Comparison of ENCODE assay signal across 21 cellular contexts in genomic region chr4:171714791-171715454, GRCh38.
"Had no signal": no experiment of that assay in that cellular context is flagged by ENCODE, and none has a peak within 500 bp of the region (broad histone marks: within the 10 kb centered on the region; RNA-seq: fewer than 3 reads in every experiment).

No MANE protein-coding gene starts in this region.

- H3K9me3 ChIP-seq: esophagus muscularis mucosa, neutrophil, vagina had no signal

- DNase-seq: activated B cell treated with CpG ODN at 0.5 μM for 24 hours; activated CD4-positive, alpha-beta T cell treated with anti-CD3 and anti-CD28 coated beads, Interleukin-2, amount 50 U/mL, for 1 hour; activated CD8-positive, alpha-beta memory T cell treated with anti-CD3 and anti-CD28 coated beads, Interleukin-2, amount 10 ng/mL, durations not matched to agents 7 days and 5 days; activated CD8-positive, alpha-beta T cell treated with anti-CD3 and anti-CD28 coated beads, Interleukin-2, amount 10 ng/mL, durations not matched to agents 7 days and 5 days; activated naive CD4-positive, alpha-beta T cell; activated T-cell treated with anti-CD3 and anti-CD28 coated beads, Interleukin-2, amount 50 U/mL, for 72 hours; glutamatergic neuron; islet precursor cell; left cardiac atrium; naive thymus-derived CD8-positive, alpha-beta T cell; stimulated activated CD4-positive, alpha-beta T cell treated with anti-CD3 and anti-CD28 coated beads, Interleukin-15, amount 100 ng/mL, for 24 hours; stimulated activated CD4-positive, alpha-beta T cell treated with anti-CD3 and anti-CD28 coated beads, Interleukin-2, amount 100 ng/mL, for 24 hours; stimulated activated naive CD4-positive, alpha-beta T cell had no signal

- ATAC-seq: activated CD8-positive, alpha-beta memory T cell treated with anti-CD3 and anti-CD28 coated beads, Interleukin-2, amount 10 ng/mL, durations not matched to agents 7 days and 5 days; activated CD8-positive, alpha-beta T cell treated with anti-CD3 and anti-CD28 coated beads, Interleukin-2, amount 10 ng/mL, durations not matched to agents 7 days and 5 days; activated naive CD4-positive, alpha-beta T cell treated with anti-CD3 and anti-CD28 coated beads, Interleukin-2, amount 50 U/mL, for 72 hours; activated T-cell treated with anti-CD3 and anti-CD28 coated beads, Interleukin-2, amount 50 U/mL, for 72 hours; left cardiac atrium; naive thymus-derived CD8-positive, alpha-beta T cell had no signal

- H3K4me2 ChIP-seq: smooth muscle cell had no signal

- H3K4me3 ChIP-seq: esophagus muscularis mucosa, smooth muscle cell, suprapubic skin, tibial nerve, vagina had no signal

- H3K4me1 ChIP-seq: esophagus muscularis mucosa, suprapubic skin, tibial nerve, vagina had no signal

- FAIRE-seq: bronchial epithelial cell had no signal

- H3K27me3 ChIP-seq: esophagus muscularis mucosa, neutrophil, suprapubic skin, tibial nerve, vagina had no signal

- H3K36me3 ChIP-seq: esophagus muscularis mucosa, neutrophil, suprapubic skin, tibial nerve, vagina had no signal

- H3K27ac ChIP-seq: esophagus muscularis mucosa, neutrophil, suprapubic skin, tibial nerve, vagina had no signal
